Comparison of ENCODE assay signal across 15 cellular contexts in the genomic region with DNA sequence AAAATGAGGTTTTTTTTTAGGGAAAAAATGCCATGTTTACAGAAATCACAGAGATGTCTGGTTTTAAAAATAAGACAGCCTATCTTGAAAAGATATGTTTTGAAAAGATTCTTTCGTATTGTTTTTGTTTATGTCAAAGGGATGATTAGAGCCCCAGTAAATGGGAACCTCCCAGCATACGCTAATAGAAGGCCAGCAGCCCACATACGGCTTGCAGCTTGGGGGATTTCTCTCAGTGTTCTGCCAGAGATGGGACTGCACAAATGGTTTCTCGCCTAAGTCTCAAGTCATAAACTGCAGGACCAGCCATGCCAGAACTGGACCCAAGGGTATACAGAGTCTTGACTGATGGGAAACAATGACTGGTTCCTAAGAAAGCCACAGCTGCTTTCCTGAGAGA.
"Had no signal": no experiment of that assay in that cellular context is flagged by ENCODE, and none has a peak within 500 bp of the region (broad histone marks: within the 10 kb centered on the region; RNA-seq: fewer than 3 reads in every experiment).

No MANE protein-coding gene starts in this region.

- DNase-seq: effector memory CD8-positive, alpha-beta T cell; esophagus squamous epithelium; foreskin fibroblast; mesendoderm; naive thymus-derived CD4-positive, alpha-beta T cell; nephron progenitor cell; stimulated activated CD4-positive, alpha-beta T cell treated with anti-CD3 and anti-CD28 coated beads, Interleukin-2, amount 100 ng/mL, for 24 hours; stimulated activated CD4-positive, alpha-beta T cell treated with anti-CD3 and anti-CD28 coated beads, Interleukin-4, amount 100 ng/mL, for 4 hours; stimulated activated naive B cell treated with anti-CD40 and anti-IgM and Interleukin-4, amounts not matched to agents 10 μg/mL and 1 μg/mL and 100 μg/mL, for 72 hours; stimulated activated naive CD8-positive, alpha-beta T cell treated with anti-CD3 and anti-CD28 coated beads, Interleukin-15, amount 100 ng/mL, for 72 hours; testis; upper lobe of right lung had no signal

- H3K27me3 ChIP-seq: esophagus squamous epithelium, gastroesophageal sphincter, testis, tibial nerve, upper lobe of right lung, vagina had no signal

- H3K4me1 ChIP-seq: esophagus squamous epithelium, gastroesophageal sphincter, testis, tibial nerve, upper lobe of right lung, vagina had no signal

- H3K4me3 ChIP-seq: esophagus squamous epithelium, gastroesophageal sphincter, testis, tibial nerve, upper lobe of right lung, vagina had no signal

- H3K27ac ChIP-seq: esophagus squamous epithelium, gastroesophageal sphincter, testis, tibial nerve, upper lobe of right lung, vagina had no signal

- H3K9me3 ChIP-seq: esophagus squamous epithelium, gastroesophageal sphincter, testis, tibial nerve, upper lobe of right lung, vagina had no signal

- H3K36me3 ChIP-seq: esophagus squamous epithelium, gastroesophageal sphincter, tibial nerve, upper lobe of right lung, vagina had no signal
